Comparison of ENCODE assay signal across 1 cellular context in genomic region chr9:131639771-131640437, GRCh38.
TF ChIP-seq lines count a peak whose summit lies in the region.

No MANE protein-coding gene starts in this region.

TF ChIP-seq in H1, 55 proteins besides CTCF, POLR2A, EP300 and RAD21:
- no peak for TF ChIP-seq RXRA (IDR thresholded peaks at IDR 0.05; ENCODE audit: insufficient read depth, low read depth, low read length)
